Comparison of ENCODE assay signal across 20 cellular contexts in the genomic region with DNA sequence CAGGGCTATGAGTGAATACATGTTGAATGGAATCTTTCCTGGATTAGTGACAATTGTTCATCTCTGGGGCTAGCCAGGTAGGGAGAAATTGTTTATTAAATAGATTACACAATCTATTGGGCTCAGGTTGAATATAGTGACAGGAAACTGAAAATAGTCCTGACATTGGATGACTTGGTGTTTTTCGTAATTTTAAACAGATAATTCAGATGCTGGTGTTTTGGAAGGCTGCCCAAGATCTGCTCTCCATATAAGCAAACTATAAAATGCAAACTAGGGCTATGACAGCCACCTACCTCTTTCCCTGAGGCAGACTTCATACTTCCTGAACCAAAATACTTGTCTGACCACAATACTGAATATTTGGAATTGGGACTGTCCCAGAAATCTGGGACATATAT.
DNase-seq lines count a peak whose midpoint lies in the region; ATAC-seq and TF ChIP-seq lines count a peak whose summit lies in the region.
"Had no signal": no experiment of that assay in that cellular context is flagged by ENCODE, and none has a peak within 500 bp of the region (broad histone marks: within the 10 kb centered on the region; RNA-seq: fewer than 3 reads in every experiment).

No MANE protein-coding gene starts in this region.

- H3K27me3 ChIP-seq in left ventricle myocardium inferior (ENCODE audit: low read depth) (peaks cover 11% of the 10 kb centered on the region), right cardiac atrium (ENCODE audit: control insufficient read depth, insufficient read depth) (no peaks in the 10 kb centered on the region), upper lobe of right lung (no peaks in the 10 kb centered on the region)
- H3K27me3 ChIP-seq: tibial nerve had no signal

- H3K9me3 ChIP-seq in left ventricle myocardium inferior (replicated peaks) (no peaks in the 10 kb centered on the region), right cardiac atrium (ENCODE audit: control insufficient read depth, low read length) (no peaks in the 10 kb centered on the region), upper lobe of right lung (no peaks in the 10 kb centered on the region)
- H3K9me3 ChIP-seq: tibial nerve had no signal

- DNase-seq in left ventricle myocardium inferior (no peak), right cardiac atrium (no peak), fibroblast of villous mesenchyme (ENCODE audit: low read depth) (peak; percentile 79), T-helper 9 cell (no peak), DMS53 (lab: John Stamatoyannopoulos, UW) (no peak), COLO668 (lab: John Stamatoyannopoulos, UW; ENCODE audit: unreplicated experiment) (no peak), upper lobe of right lung (no peak)
- DNase-seq: activated CD4-positive, alpha-beta T cell treated with anti-CD3 and anti-CD28 coated beads for 36 hours; activated CD8-positive, alpha-beta memory T cell treated with anti-CD3 and anti-CD28 coated beads, Interleukin-2, amount 50 U/mL, for 48 hours; naive thymus-derived CD8-positive, alpha-beta T cell; NCI-H2081; NCI-H524; posterior cingulate gyrus; stimulated activated CD4-positive, alpha-beta T cell treated with anti-CD3 and anti-CD28 coated beads, Interleukin-12 subunit alpha, Interleukin-12 subunit beta, amount 100 ng/mL, for 4 hours; T1000 had no signal

- no peak for ATAC-seq in right cardiac atrium
- no peak for ATAC-seq in upper lobe of right lung
- ATAC-seq: activated CD4-positive, alpha-beta T cell treated with anti-CD3 and anti-CD28 coated beads for 36 hours; naive thymus-derived CD8-positive, alpha-beta T cell; stimulated activated memory B cell treated with anti-CD40 and anti-IgM and Interleukin-4, amounts not matched to agents 10 μg/mL and 1 μg/mL and 100 μg/mL, for 72 hours had no signal

- intact Hi-C loops in left ventricle myocardium inferior (cut with micrococcal nuclease), result no loop called here
- intact Hi-C loops in right cardiac atrium (cut with DNase I), result no loop called here
- intact Hi-C loops in upper lobe of right lung (cut with DNase I), result no loop called here

- H3K4me3 ChIP-seq in left ventricle myocardium inferior (no peak overlapping the region), right cardiac atrium (ENCODE audit: low read length) (no peak overlapping the region), fibroblast of villous mesenchyme (ENCODE audit: low read depth, low read length) (no peak overlapping the region), upper lobe of right lung (no peak overlapping the region)
- H3K4me3 ChIP-seq: tibial nerve had no signal

- TF ChIP-seq CTCF in left ventricle myocardium inferior (IDR thresholded peaks at IDR 0.05; ENCODE audit: borderline replicate concordance) (no peak), VCaP (conservative IDR thresholded peaks at IDR 0.05) (no peak), fibroblast of villous mesenchyme (IDR thresholded peaks at IDR 0.05; ENCODE audit: insufficient read depth, low read depth, low read length) (no peak), upper lobe of right lung (IDR thresholded peaks at IDR 0.05) (no peak)

- H3K27ac ChIP-seq in left ventricle myocardium inferior (replicated peaks) (peak overlapping the region; percentile 45), right cardiac atrium (ENCODE audit: low read length) (no peak overlapping the region), VCaP (peak overlapping the region; percentile 40), upper lobe of right lung (no peak overlapping the region)
- H3K27ac ChIP-seq: 22Rv1, C4-2B, tibial nerve had no signal

- H3K36me3 ChIP-seq in left ventricle myocardium inferior (no peaks in the 10 kb centered on the region), upper lobe of right lung (no peaks in the 10 kb centered on the region)
- H3K36me3 ChIP-seq: tibial nerve had no signal

- 67% methylated on average over 1 of the region's 1 CpG for WGBS in right cardiac atrium

- peaks cover 38% of the 10 kb centered on the region for H3K4me1 ChIP-seq in left ventricle myocardium inferior
- peaks cover 3% of the 10 kb centered on the region for H3K4me1 ChIP-seq in right cardiac atrium (ENCODE audit: control insufficient read depth, insufficient read depth, low read length)
- H3K4me1 ChIP-seq in upper lobe of right lung, result peaks cover 14% of the 10 kb centered on the region

Comparison
In these comparisons a context has a peak if more than half of its experiments do, and no peak if none do; other contexts are left out.
1. H3K27ac ChIP-seq: peak in left ventricle myocardium inferior (single experiment) and VCaP (single experiment); none in right cardiac atrium (single experiment) and upper lobe of right lung (single experiment).